ENCODE assay signal across 11 cellular contexts in the genomic region with DNA sequence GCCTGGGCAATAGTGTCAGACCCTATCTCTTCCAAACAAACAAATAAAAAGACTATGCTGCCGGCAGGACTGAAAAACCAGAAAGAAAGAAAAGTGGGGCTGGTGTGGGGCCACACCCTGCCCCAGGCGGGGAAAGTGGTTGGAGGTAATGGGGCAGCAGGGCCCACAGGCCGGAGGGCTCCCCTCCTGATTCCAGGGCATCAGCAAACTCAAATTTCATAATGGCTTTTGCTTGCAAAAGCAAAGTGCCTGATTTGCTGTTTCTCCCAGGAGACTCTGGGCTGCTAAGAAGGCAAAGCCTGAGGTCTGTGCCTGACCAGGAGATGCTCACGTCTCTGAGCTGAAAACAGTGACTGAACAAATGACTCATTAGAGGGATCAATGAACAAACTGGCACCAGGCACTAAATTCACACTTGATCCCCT.
DNase-seq lines count a peak whose midpoint lies in the region; ATAC-seq and TF ChIP-seq lines count a peak whose summit lies in the region.
"Had no signal": no experiment of that assay in that cellular context is flagged by ENCODE, and none has a peak within 500 bp of the region (broad histone marks: within the 10 kb centered on the region; RNA-seq: fewer than 3 reads in every experiment).

No MANE protein-coding gene starts in this region.

- peak overlapping the region; percentile 72 for H3K27ac Mint-ChIP-seq in neural crest cell (ENCODE audit: unreplicated experiment)

- peak; percentile 53 for DNase-seq in HCEC 1CT
- DNase-seq in cardiac fibroblast (ENCODE audit: low read depth in 2 of 2) = peak; percentile 39 to 73
- DNase-seq in neural crest cell (ENCODE audit: low read depth, low spot score) = no peak
- DNase-seq in NCI-H82 treated with DMSO at 0.1 percent for 48 hours (lab: John Stamatoyannopoulos, UW; ENCODE audit: unreplicated experiment) = no peak
- no peak for DNase-seq in stimulated activated CD4-positive, alpha-beta T cell treated with anti-CD3 and anti-CD28 coated beads, Interleukin-4, amount 100 ng/mL, for 1 hour
- no peak for DNase-seq in NCI-H2029 treated with DMSO at 0.1 percent for 48 hours (lab: John Stamatoyannopoulos, UW)
- DNase-seq: activated gamma-delta T cell treated with Interleukin-2 at 50 U/mL for 16 hours, midbrain had no signal

- no peaks in the 10 kb centered on the region for H3K9me3 Mint-ChIP-seq in neural crest cell

- H3K4me3 ChIP-seq in BLaER1 (no peak overlapping the region), cardiac fibroblast (replicated peaks in 1 of 2; ENCODE audit: low read depth in 2 of 2, low read length in 2 of 2) (no peak overlapping the region)

- no peaks in the 10 kb centered on the region for H3K27me3 ChIP-seq in BLaER1

- H3K9me3 ChIP-seq in BLaER1 = peaks cover 6% of the 10 kb centered on the region; the same call in 1 of the 2 replicates

- peaks cover 44% of the 10 kb centered on the region for H3K4me1 Mint-ChIP-seq in neural crest cell

- no peak overlapping the region for H3K4me3 Mint-ChIP-seq in neural crest cell

- no peak overlapping the region for H3K27ac ChIP-seq in BLaER1

- peak overlapping the region; percentile 77 for H3K4me2 ChIP-seq in BLaER1

- peaks cover 17% of the 10 kb centered on the region for H3K36me3 ChIP-seq in BLaER1

- H3K4me1 ChIP-seq in BLaER1 = peaks cover 69% of the 10 kb centered on the region

- peaks cover 85% of the 10 kb centered on the region for H4K20me1 ChIP-seq in BLaER1

- no peaks in the 10 kb centered on the region for H3K27me3 Mint-ChIP-seq in neural crest cell (ENCODE audit: low read depth)

- TF ChIP-seq CTCF in cardiac fibroblast (IDR thresholded peaks at IDR 0.05; ENCODE audit: low read depth, low read length) (no peak), neural crest cell (conservative IDR thresholded peaks at IDR 0.05) (no peak)

- H3K36me3 Mint-ChIP-seq in neural crest cell (ENCODE audit: low read depth) = no peaks in the 10 kb centered on the region

- no peak for ATAC-seq in HG03280 (IDR thresholded peaks at IDR 0.05; ENCODE audit: unreplicated experiment)
- ATAC-seq: SK-N-SH treated with all-trans-retinoic acid at 6 μM for 48 hours had no signal

- H3K9ac ChIP-seq in BLaER1 = peak overlapping the region; percentile 21; the same call in 1 of the 2 replicates

Comparison
In these comparisons a context has a peak if more than half of its experiments do, and no peak if none do; other contexts are left out.
1. DNase-seq: peak in HCEC 1CT (single experiment) and cardiac fibroblast (2 of 2); none in neural crest cell (single experiment), NCI-H82 treated with DMSO at 0.1 percent for 48 hours (single experiment), stimulated activated CD4-positive, alpha-beta T cell treated with anti-CD3 and anti-CD28 coated beads, Interleukin-4, amount 100 ng/mL, for 1 hour (single experiment) and NCI-H2029 treated with DMSO at 0.1 percent for 48 hours (single experiment).